In genomic region chr6:157534991-157535353, GRCh38 we compare ENCODE assay signal across 12 cellular contexts.
DNase-seq lines count a peak whose midpoint lies in the region; TF ChIP-seq lines count a peak whose summit lies in the region.
"Had no signal": no experiment of that assay in that cellular context is flagged by ENCODE, and none has a peak within 500 bp of the region (broad histone marks: within the 10 kb centered on the region; RNA-seq: fewer than 3 reads in every experiment).

No MANE protein-coding gene starts in this region.

- H3K27me3 ChIP-seq in GM23248 (replicated peaks; ENCODE audit: insufficient read depth) (no peaks in the 10 kb centered on the region), SJSA1 (replicated peaks) (no peaks in the 10 kb centered on the region), esophagus squamous epithelium (peaks cover 0 to 18% (median 0%) of the 10 kb centered on the region in 4 donors)

- H3K79me2 ChIP-seq in GM23248 (ENCODE audit: insufficient read depth) = no peaks in the 10 kb centered on the region

- no peaks in the 10 kb centered on the region for H3K9me3 ChIP-seq in GM23248 (ENCODE audit: low read depth)
- no peaks in the 10 kb centered on the region for H3K9me3 ChIP-seq in SJSA1 (replicated peaks)
- H3K9me3 ChIP-seq in esophagus squamous epithelium = no peaks in the 10 kb centered on the region

- intact Hi-C loops in esophagus squamous epithelium (cut with DNase I) = no loop called here

- H2AFZ ChIP-seq in GM23248 = no peak overlapping the region; the same call in 1 of the 2 replicates

- H3K9ac ChIP-seq in GM23248 = no peak overlapping the region

- H3K4me3 ChIP-seq in GM23248 = peak overlapping the region; percentile 41; the same call in 1 of the 2 replicates
- H3K4me3 ChIP-seq in SJSA1 = peak overlapping the region; percentile 14
- peak overlapping the region in 1 of 4 donors; percentile 4 for H3K4me3 ChIP-seq in esophagus squamous epithelium
- no peak overlapping the region for H3K4me3 ChIP-seq in skin epidermis

- TF ChIP-seq POLR2A in esophagus squamous epithelium (IDR thresholded peaks at IDR 0.05) = no peak

- in situ Hi-C loops in GM23248 (cut with MboI) = no loop called here

- no peak for TF ChIP-seq CTCF in esophagus squamous epithelium (IDR thresholded peaks at IDR 0.05)

- H3K9me2 ChIP-seq in GM23248 (ENCODE audit: insufficient read depth) = no peaks in the 10 kb centered on the region

- H3K36me3 ChIP-seq in GM23248 (ENCODE audit: low read depth) = no peaks in the 10 kb centered on the region
- no peaks in the 10 kb centered on the region for H3K36me3 ChIP-seq in SJSA1
- H3K36me3 ChIP-seq in esophagus squamous epithelium = no peaks in the 10 kb centered on the region

- peaks cover 22% of the 10 kb centered on the region for H3F3A ChIP-seq in GM23248 (ENCODE audit: insufficient read depth)

- H3K4me2 ChIP-seq in GM23248 (ENCODE audit: unreplicated experiment) = peak overlapping the region; percentile 75

- H3K4me1 ChIP-seq in GM23248 (ENCODE audit: insufficient read depth) = peaks cover 18% of the 10 kb centered on the region
- peaks cover 36% of the 10 kb centered on the region for H3K4me1 ChIP-seq in SJSA1 (replicated peaks)
- peaks cover 14 to 45% (median 23%) of the 10 kb centered on the region in 3 donors for H3K4me1 ChIP-seq in esophagus squamous epithelium

- 69 to 70% methylated on average over 4 of the region's 4 CpGs for WGBS in GM23248 (ENCODE audit: low coverage in 1 of 2, low lambda C conversion rate in 2 of 2, missing lambda C conversion rate in 2 of 2), 2 experiments
- WGBS in esophagus squamous epithelium, 2 donors = 66 to 68% methylated on average over 4 of the region's 4 CpGs

- H4K20me1 ChIP-seq in GM23248 (ENCODE audit: insufficient read depth) = no peaks in the 10 kb centered on the region

- H3K27ac ChIP-seq in GM23248 = peak overlapping the region; percentile 64; the same call in 1 of the 2 replicates
- peak overlapping the region; percentile 92 for H3K27ac ChIP-seq in SJSA1
- peak overlapping the region in 3 of 4 donors; percentile 31 to 67 (median 65) for H3K27ac ChIP-seq in esophagus squamous epithelium
- H3K27ac ChIP-seq in skin epidermis = peak overlapping the region in 13 of 21 experiments; percentile 1 to 87 (median 56)

- DNase-seq in GM23248 (no peak), SJSA1 (ENCODE audit: low read depth in 1 of 2, low spot score in 2 of 2) (peak; percentile 85 to 89), esophagus squamous epithelium (lab: John Stamatoyannopoulos, UW) (no peak), NCI-H510A treated with DMSO at 0.1 percent for 48 hours (lab: John Stamatoyannopoulos, UW) (no peak)
- no peak for DNase-seq in stimulated activated naive CD4-positive, alpha-beta T cell (lab: John Stamatoyannopoulos, UW)
- no peak for DNase-seq in stimulated activated CD4-positive, alpha-beta T cell treated with anti-CD3 and anti-CD28 coated beads, Interleukin-15, amount 100 ng/mL, for 24 hours
- DNase-seq: activated T-cell treated with anti-CD3 and anti-CD28 coated beads, Interleukin-2, amount 50 U/mL, for 72 hours; islet precursor cell; KG1; NCI-H2081; stimulated activated naive CD4-positive, alpha-beta T cell treated with Interleukin-2 at 50 U/mL for 16 hours had no signal

Comparison
In these comparisons a context has a peak if more than half of its experiments do, and no peak if none do; other contexts are left out.
1. DNase-seq: peak in SJSA1 (2 of 2); none in GM23248 (single experiment), esophagus squamous epithelium (single experiment), stimulated activated naive CD4-positive, alpha-beta T cell (0 of 6), stimulated activated CD4-positive, alpha-beta T cell treated with anti-CD3 and anti-CD28 coated beads, Interleukin-15, amount 100 ng/mL, for 24 hours (single experiment) and NCI-H510A treated with DMSO at 0.1 percent for 48 hours (single experiment).
2. H3K4me3 ChIP-seq: peak in GM23248 (single experiment) and SJSA1 (single experiment); none in skin epidermis (0 of 7).
3. Peak in every context shown above with its lines, with median percentiles within 50 percentile points of each other: H3K27ac ChIP-seq.